Comparison of ENCODE assay signal across 1 cellular context in the genomic region with DNA sequence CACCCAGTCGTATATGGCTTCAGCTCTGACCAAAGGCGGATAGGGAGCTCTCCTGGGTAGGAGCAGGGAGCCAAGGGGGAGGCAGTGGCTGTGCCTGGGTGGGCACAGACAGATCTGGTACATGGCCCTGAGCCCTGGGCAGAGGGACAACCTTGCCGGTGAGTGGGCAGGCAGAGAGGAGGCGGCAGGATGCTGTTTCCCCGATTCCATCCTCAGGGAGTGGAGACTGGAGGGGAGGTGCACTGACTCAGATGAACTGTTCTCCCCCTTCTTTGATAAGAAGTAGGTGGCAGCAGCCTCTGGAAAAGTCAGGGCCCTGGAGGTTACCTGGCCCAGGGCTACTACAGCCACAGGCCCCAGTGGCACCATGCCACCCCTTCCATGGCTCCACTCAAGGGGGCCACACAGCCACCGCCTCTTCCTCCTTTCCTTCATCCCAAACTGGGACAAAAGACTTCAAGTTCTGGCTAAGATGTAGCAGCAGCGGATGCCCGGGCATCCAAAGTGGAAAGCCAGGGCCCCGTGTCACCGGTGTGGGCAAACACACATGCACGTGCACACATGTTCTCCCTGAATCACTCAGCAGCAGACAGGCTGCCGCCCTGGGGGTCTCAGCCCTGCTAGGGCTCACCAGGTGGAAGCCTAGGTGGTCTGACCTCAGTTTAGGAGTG.
TF ChIP-seq lines count a peak whose summit lies in the region.

No MANE protein-coding gene starts in this region.

TF ChIP-seq in H1, 55 proteins besides CTCF, POLR2A, EP300 and RAD21:
- TF ChIP-seq POLR2AphosphoS5 (IDR thresholded peaks at IDR 0.05; ENCODE audit: low read depth, low read length), result no peak
- no peak for TF ChIP-seq HDAC2 (IDR thresholded peaks at IDR 0.05; ENCODE audit: borderline replicate concordance in 1 of 2, low read depth in 2 of 2, low read length in 2 of 2)
- no peak for TF ChIP-seq CREB1 (IDR thresholded peaks at IDR 0.05)
- no peak for TF ChIP-seq CBX8 (IDR thresholded peaks at IDR 0.05; ENCODE audit: borderline replicate concordance, low read depth, low read length)
- TF ChIP-seq KDM5A (IDR thresholded peaks at IDR 0.05; ENCODE audit: low read length), result no peak
- TF ChIP-seq ATF2 (IDR thresholded peaks at IDR 0.05; ENCODE audit: low read length), result no peak
- TF ChIP-seq TAF1 (IDR thresholded peaks at IDR 0.05; ENCODE audit: low read depth, low read length), result no peak
- TF ChIP-seq SAP30 (IDR thresholded peaks at IDR 0.05; ENCODE audit: insufficient read depth, insufficient replicate concordance, low read length), result no peak
- TF ChIP-seq, protein P1, sequence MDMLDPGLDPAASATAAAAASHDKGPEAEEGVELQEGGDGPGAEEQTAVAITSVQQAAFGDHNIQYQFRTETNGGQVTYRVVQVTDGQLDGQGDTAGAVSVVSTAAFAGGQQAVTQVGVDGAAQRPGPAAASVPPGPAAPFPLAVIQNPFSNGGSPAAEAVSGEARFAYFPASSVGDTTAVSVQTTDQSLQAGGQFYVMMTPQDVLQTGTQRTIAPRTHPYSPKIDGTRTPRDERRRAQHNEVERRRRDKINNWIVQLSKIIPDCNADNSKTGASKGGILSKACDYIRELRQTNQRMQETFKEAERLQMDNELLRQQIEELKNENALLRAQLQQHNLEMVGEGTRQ (IDR thresholded peaks at IDR 0.05; ENCODE audit: low read length), result no peak
- TF ChIP-seq MAX (IDR thresholded peaks at IDR 0.05), result no peak
- TF ChIP-seq YY1 (IDR thresholded peaks at IDR 0.05; ENCODE audit: low read depth, low read length), result no peak
- TF ChIP-seq SIRT6 (IDR thresholded peaks at IDR 0.05; ENCODE audit: low read length), result no peak
- TF ChIP-seq RNF2 (IDR thresholded peaks at IDR 0.05; ENCODE audit: borderline replicate concordance, low read depth, low read length, missing control alignments, poor library complexity, severe bottlenecking), result no peak
- no peak for TF ChIP-seq CHD2 (IDR thresholded peaks at IDR 0.05; ENCODE audit: low read length)
- no peak for TF ChIP-seq SP2 (IDR thresholded peaks at IDR 0.05; ENCODE audit: low read length)
